ENCODE assay signal across 2 cellular contexts in genomic region chr9:70100362-70100761, GRCh38.
TF ChIP-seq lines count a peak whose summit lies in the region.

No MANE protein-coding gene starts in this region.

TF ChIP-seq in WTC11, 78 proteins besides CTCF, POLR2A, EP300 and RAD21:
- TF ChIP-seq ZNF281 (CRISPR knock-in tag; IDR thresholded peaks at IDR 0.05), result no peak
- no peak for TF ChIP-seq NR3C1 (CRISPR knock-in tag; conservative IDR thresholded peaks at IDR 0.05; ENCODE audit: low read depth)
- no peak for TF ChIP-seq GTF2I (CRISPR knock-in tag; conservative IDR thresholded peaks at IDR 0.05)
- TF ChIP-seq IRF1 (CRISPR knock-in tag; IDR thresholded peaks at IDR 0.05), result no peak
- TF ChIP-seq NFE2L1 (CRISPR knock-in tag; IDR thresholded peaks at IDR 0.05), result no peak
- no peak for TF ChIP-seq ZMAT4 (CRISPR knock-in tag; IDR thresholded peaks at IDR 0.05)
- TF ChIP-seq KAT7 (CRISPR knock-in tag; IDR thresholded peaks at IDR 0.05; ENCODE audit: borderline replicate concordance), result no peak

TF ChIP-seq in HepG2, 621 proteins besides CTCF, POLR2A, EP300 and RAD21:
- TF ChIP-seq FOXC1 (CRISPR knock-in tag; IDR thresholded peaks at IDR 0.05; ENCODE audit: borderline replicate concordance) (no peak), KLF12 (CRISPR knock-in tag; IDR thresholded peaks at IDR 0.05; ENCODE audit: borderline replicate concordance) (no peak), ARID2 (CRISPR knock-in tag; IDR thresholded peaks at IDR 0.05; ENCODE audit: borderline replicate concordance) (no peak), NR2F1 (CRISPR knock-in tag; IDR thresholded peaks at IDR 0.05) (no peak), HMGXB3 (CRISPR knock-in tag; IDR thresholded peaks at IDR 0.05; ENCODE audit: borderline replicate concordance) (no peak), TBX2 (CRISPR knock-in tag; IDR thresholded peaks at IDR 0.05; ENCODE audit: borderline replicate concordance) (no peak), ZNF101 (CRISPR knock-in tag; IDR thresholded peaks at IDR 0.05; ENCODE audit: borderline replicate concordance, low read depth) (no peak), TFDP1 (CRISPR knock-in tag; IDR thresholded peaks at IDR 0.05; ENCODE audit: borderline replicate concordance) (no peak), MYNN (CRISPR knock-in tag; IDR thresholded peaks at IDR 0.05; ENCODE audit: low read depth) (no peak), ZBTB7A (CRISPR knock-in tag; IDR thresholded peaks at IDR 0.05) (no peak), MAF1 (CRISPR knock-in tag; IDR thresholded peaks at IDR 0.05; ENCODE audit: borderline replicate concordance) (no peak), ZNF740 (CRISPR knock-in tag; IDR thresholded peaks at IDR 0.05) (no peak), ZBTB49 (CRISPR knock-in tag; IDR thresholded peaks at IDR 0.05; ENCODE audit: borderline replicate concordance) (no peak)
TF ChIP-seq in HepG2: peak in this region for 0.
